15 cellular contexts compared by ENCODE assay signal in the genomic region with DNA sequence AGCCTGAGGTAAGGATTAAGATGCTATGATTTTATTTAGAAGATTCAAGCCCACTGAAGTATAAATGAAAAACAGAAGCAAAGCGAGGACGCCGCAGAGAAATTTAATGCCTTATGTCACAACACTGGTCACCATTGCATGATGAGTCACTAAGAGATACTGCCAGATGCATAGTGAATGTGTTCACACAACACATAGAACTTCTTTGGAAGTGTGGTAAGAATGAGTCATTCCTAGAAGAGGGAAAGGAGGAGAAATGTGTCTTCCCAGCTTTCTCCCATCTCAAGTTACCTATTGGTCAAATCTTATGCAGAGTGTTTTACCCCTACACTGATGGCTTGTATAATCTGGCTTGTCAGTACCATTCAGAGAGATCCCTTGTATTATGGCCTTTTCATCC.
DNase-seq lines count a peak whose midpoint lies in the region; ATAC-seq and TF ChIP-seq lines count a peak whose summit lies in the region.
"Had no signal": no experiment of that assay in that cellular context is flagged by ENCODE, and none has a peak within 500 bp of the region (broad histone marks: within the 10 kb centered on the region; RNA-seq: fewer than 3 reads in every experiment).

No MANE protein-coding gene starts in this region.

- DNase-seq in DMS53 (lab: John Stamatoyannopoulos, UW) (peak; percentile 68), LHCN-M2 (ENCODE audit: low read depth) (peak; percentile 91), amniotic stem cell (lab: John Stamatoyannopoulos, UW) (peak; percentile 77), iris pigment epithelial cell (ENCODE audit: low read depth) (peak; percentile 88), SHP77 (lab: John Stamatoyannopoulos, UW) (no peak), iPS-NIHi11 (ENCODE audit: low spot score) (no peak), upper lobe of right lung (no peak), suprapubic skin (ENCODE audit: low spot score in 2 of 2) (no peak)
- DNase-seq: activated gamma-delta T cell treated with Interleukin-2 at 50 U/mL for 16 hours; CD8-positive, alpha-beta memory T cell; effector CD8-positive, alpha-beta T cell; kidney glomerular epithelial cell; NCI-H1105 treated with DMSO at 0.1 percent for 48 hours; OCI-M1; thyroid gland had no signal

- 86% methylated on average over 3 of the region's 3 CpGs for WGBS in suprapubic skin

- H3K9me3 ChIP-seq in upper lobe of right lung, result no peaks in the 10 kb centered on the region
- H3K9me3 ChIP-seq in suprapubic skin, result no peaks in the 10 kb centered on the region
- H3K9me3 ChIP-seq: thyroid gland had no signal

- intact Hi-C loops in upper lobe of right lung (cut with DNase I), result no loop called here

- TF ChIP-seq EP300 in suprapubic skin (IDR thresholded peaks at IDR 0.05), result no peak

- H3K4me3 ChIP-seq in upper lobe of right lung (no peak overlapping the region), suprapubic skin (no peak overlapping the region)
- H3K4me3 ChIP-seq: thyroid gland had no signal

- H3K27ac ChIP-seq in upper lobe of right lung (no peak overlapping the region), suprapubic skin (no peak overlapping the region)
- H3K27ac ChIP-seq: thyroid gland had no signal

- H3K4me1 ChIP-seq in upper lobe of right lung (no peaks in the 10 kb centered on the region), suprapubic skin (no peaks in the 10 kb centered on the region)
- H3K4me1 ChIP-seq: thyroid gland had no signal

- TF ChIP-seq POLR2A in suprapubic skin (IDR thresholded peaks at IDR 0.05), result no peak

- H3K27me3 ChIP-seq in upper lobe of right lung (no peaks in the 10 kb centered on the region), suprapubic skin (no peaks in the 10 kb centered on the region)
- H3K27me3 ChIP-seq: thyroid gland had no signal

- H3K36me3 ChIP-seq in upper lobe of right lung (no peaks in the 10 kb centered on the region), suprapubic skin (no peaks in the 10 kb centered on the region)
- H3K36me3 ChIP-seq: thyroid gland had no signal

- no peak for ATAC-seq in upper lobe of right lung

- TF ChIP-seq CTCF in upper lobe of right lung (IDR thresholded peaks at IDR 0.05) (no peak), suprapubic skin (IDR thresholded peaks at IDR 0.05) (no peak)

Comparison
In these comparisons a context has a peak if more than half of its experiments do, and no peak if none do; other contexts are left out.
1. DNase-seq: peak in DMS53 (single experiment), LHCN-M2 (single experiment), amniotic stem cell (single experiment) and iris pigment epithelial cell (single experiment); none in SHP77 (0 of 2), iPS-NIHi11 (single experiment), upper lobe of right lung (single experiment) and suprapubic skin (0 of 2).